ENCODE assay signal across 12 cellular contexts in genomic region chr2:6069354-6069753, GRCh38.
A peak's percentile ranks its signal among the peaks of the same experiment; 100 is the strongest.
DNase-seq lines count a peak whose midpoint lies in the region; ATAC-seq and TF ChIP-seq lines count a peak whose summit lies in the region.
"Had no signal": no experiment of that assay in that cellular context is flagged by ENCODE, and none has a peak within 500 bp of the region (broad histone marks: within the 10 kb centered on the region; RNA-seq: fewer than 3 reads in every experiment).

No MANE protein-coding gene starts in this region.

- DNase-seq in DMS79 treated with DMSO at 0.1 percent for 48 hours (lab: John Stamatoyannopoulos, UW) (peak; percentile 95), NCI-H187 (lab: John Stamatoyannopoulos, UW) (peak; percentile 93 to 94), NCI-H82 (lab: John Stamatoyannopoulos, UW) (peak; percentile 90), iPS-NIHi7 (ENCODE audit: extremely low spot score) (peak; percentile 29), GM10248 (ENCODE audit: extremely low spot score) (no peak), cerebellar cortex (ENCODE audit: low spot score) (no peak), glomerular visceral epithelial cell (ENCODE audit: extremely low spot score) (no peak)
- DNase-seq: activated CD4-positive, alpha-beta T cell treated with anti-CD3 and anti-CD28 coated beads for 1 hour; activated T-cell treated with anti-CD3 and anti-CD28 coated beads, Interleukin-2, amount 50 U/mL, for 24 hours; stimulated activated naive CD8-positive, alpha-beta T cell treated with anti-CD3 and anti-CD28 coated beads, Interleukin-15, Interleukin-2, amounts not matched to agents 100 U/mL and 50 U/mL, for 24 hours; SW 1271 had no signal

- ATAC-seq in HG03135 (IDR thresholded peaks at IDR 0.05; ENCODE audit: unreplicated experiment): no peak
- ATAC-seq: stimulated activated naive CD8-positive, alpha-beta T cell treated with anti-CD3 and anti-CD28 coated beads, Interleukin-15, Interleukin-2, amounts not matched to agents 100 U/mL and 50 U/mL, for 24 hours had no signal

- CTCF ChIA-PET in GM10248 (lab: Yijun Ruan, JAX): no interaction called here

- POLR2A ChIA-PET in GM10248 (lab: Yijun Ruan, JAX): no interaction called here

- no peak for TF ChIP-seq CTCF in GM10248 (IDR thresholded peaks at IDR 0.05; ENCODE audit: control extremely low read depth, extremely low read depth, low read depth, missing control alignments)

Comparison
In these comparisons a context has a peak if more than half of its experiments do, and no peak if none do; other contexts are left out.
1. DNase-seq: peak in DMS79 treated with DMSO at 0.1 percent for 48 hours (single experiment), NCI-H187 (2 of 2), NCI-H82 (single experiment) and iPS-NIHi7 (single experiment); none in GM10248 (single experiment), cerebellar cortex (single experiment) and glomerular visceral epithelial cell (single experiment).